1 cellular context compared by ENCODE assay signal in genomic region chr1:165324050-165324449, GRCh38.
TF ChIP-seq lines count a peak whose summit lies in the region.

No MANE protein-coding gene starts in this region.

TF ChIP-seq in HepG2, 621 proteins besides CTCF, POLR2A, EP300 and RAD21:
- TF ChIP-seq CCAR2 (optimal IDR thresholded peaks at IDR 0.05; ENCODE audit: low read depth, low read length) (no peak), NFE2 (CRISPR knock-in tag; IDR thresholded peaks at IDR 0.05) (no peak), ZNF18 (CRISPR knock-in tag; IDR thresholded peaks at IDR 0.05; ENCODE audit: insufficient replicate concordance) (no peak), MLX (CRISPR knock-in tag; IDR thresholded peaks at IDR 0.05) (no peak), ZNF816 (CRISPR knock-in tag; IDR thresholded peaks at IDR 0.05; ENCODE audit: borderline replicate concordance) (no peak), ZNF280B (CRISPR knock-in tag; IDR thresholded peaks at IDR 0.05; ENCODE audit: borderline replicate concordance) (no peak), ETV6 (CRISPR knock-in tag; conservative IDR thresholded peaks at IDR 0.05) (no peak), U2AF1 (optimal IDR thresholded peaks at IDR 0.05; ENCODE audit: low read depth, low read length) (no peak), SALL2 (CRISPR knock-in tag; IDR thresholded peaks at IDR 0.05) (no peak)
